ENCODE assay signal across 20 cellular contexts in genomic region chr11:16012125-16012751, GRCh38.
DNase-seq lines count a peak whose midpoint lies in the region; ATAC-seq and TF ChIP-seq lines count a peak whose summit lies in the region.
"Had no signal": no experiment of that assay in that cellular context is flagged by ENCODE, and none has a peak within 500 bp of the region (broad histone marks: within the 10 kb centered on the region; RNA-seq: fewer than 3 reads in every experiment).

No MANE protein-coding gene starts in this region.

- H3K4me3 ChIP-seq in SK-N-MC (no peak overlapping the region), testis (no peak overlapping the region)
- H3K4me3 ChIP-seq: colonic mucosa, lower lobe of right lung, suprapubic skin had no signal

- ATAC-seq in Right ventricle myocardium superior (ENCODE audit: poor library complexity) (peak; percentile 51), left lobe of liver (peak; percentile 79), natural killer cell (no peak), HG02938 (IDR thresholded peaks at IDR 0.05; ENCODE audit: unreplicated experiment) (no peak)
- ATAC-seq: activated CD8-positive, alpha-beta memory T cell treated with anti-CD3 and anti-CD28 coated beads, Interleukin-2, amount 10 ng/mL, durations not matched to agents 7 days and 5 days; activated T-helper 17 cell treated with anti-CD3 and anti-CD28 coated beads, Interleukin-2, amount 50 U/mL, for 72 hours; lower lobe of right lung had no signal

- peaks cover 6% of the 10 kb centered on the region for H3K4me1 ChIP-seq in testis
- H3K4me1 ChIP-seq: colonic mucosa, lower lobe of right lung, suprapubic skin had no signal

- TF ChIP-seq POLR2A in testis (IDR thresholded peaks at IDR 0.05) = no peak

- no peaks in the 10 kb centered on the region for H3K4me1 Mint-ChIP-seq in natural killer cell
- H3K4me1 Mint-ChIP-seq: activated CD8-positive, alpha-beta memory T cell treated with anti-CD3 and anti-CD28 coated beads, Interleukin-2, amount 10 ng/mL, durations not matched to agents 7 days and 5 days; activated naive CD8-positive, alpha-beta T cell treated with anti-CD3 and anti-CD28 coated beads, Interleukin-2, amount 10 ng/mL, durations not matched to agents 7 days and 5 days; activated T-helper 17 cell treated with anti-CD3 and anti-CD28 coated beads, Interleukin-2, amount 50 U/mL, for 72 hours had no signal

- WGBS in testis, 2 donors = 55 to 78% methylated on average over 5 to 6 of the region's 6 CpGs

- H3K27me3 Mint-ChIP-seq in natural killer cell (ENCODE audit: low read depth in 2 of 2) = no peaks in the 10 kb centered on the region
- H3K27me3 Mint-ChIP-seq: activated CD8-positive, alpha-beta memory T cell treated with anti-CD3 and anti-CD28 coated beads, Interleukin-2, amount 10 ng/mL, durations not matched to agents 7 days and 5 days; activated naive CD8-positive, alpha-beta T cell treated with anti-CD3 and anti-CD28 coated beads, Interleukin-2, amount 10 ng/mL, durations not matched to agents 7 days and 5 days; activated T-helper 17 cell treated with anti-CD3 and anti-CD28 coated beads, Interleukin-2, amount 50 U/mL, for 72 hours had no signal

- no peak for TF ChIP-seq CTCF in testis (IDR thresholded peaks at IDR 0.05)
- no peak for TF ChIP-seq CTCF in natural killer cell (IDR thresholded peaks at IDR 0.05)

- H3K9ac ChIP-seq in SK-N-MC (ENCODE audit: insufficient read length) = no peak overlapping the region

- H3K27me3 ChIP-seq in testis = no peaks in the 10 kb centered on the region
- H3K27me3 ChIP-seq: colonic mucosa, suprapubic skin had no signal

- H3K27ac ChIP-seq in SK-N-MC (peak overlapping the region; percentile 79), testis (peak overlapping the region in 1 of 2 donors; percentile 15)
- H3K27ac ChIP-seq: colonic mucosa, lower lobe of right lung, suprapubic skin had no signal

- peaks cover 0 to 2% of the 10 kb centered on the region in 2 donors for H3K9me3 Mint-ChIP-seq in natural killer cell
- H3K9me3 Mint-ChIP-seq: activated naive CD8-positive, alpha-beta T cell treated with anti-CD3 and anti-CD28 coated beads, Interleukin-2, amount 10 ng/mL, durations not matched to agents 7 days and 5 days had no signal

- intact Hi-C loops in Right ventricle myocardium superior (cut with DNase I) = no loop called here
- intact Hi-C loops in cardiac septum (cut with DNase I) = no loop called here
- intact Hi-C loops in testis (cut with DNase I; ENCODE audit: low total_unique reads) = no loop called here
- intact Hi-C loops in natural killer cell (cut with micrococcal nuclease) = no loop called here

- DNase-seq in Right ventricle myocardium superior (no peak), cardiac septum (ENCODE audit: low spot score) (no peak), SK-N-MC (ENCODE audit: low read depth, low spot score) (no peak), left lobe of liver (ENCODE audit: low spot score) (no peak), testis (peak; percentile 64), natural killer cell (no peak), iPS-NIHi11 (ENCODE audit: low spot score) (no peak)
- DNase-seq: activated CD4-positive, alpha-beta T cell treated with anti-CD3 and anti-CD28 coated beads for 4 hours; activated CD8-positive, alpha-beta memory T cell treated with anti-CD3 and anti-CD28 coated beads, Interleukin-2, amount 10 ng/mL, durations not matched to agents 7 days and 5 days; activated naive CD8-positive, alpha-beta T cell treated with anti-CD3 and anti-CD28 coated beads, Interleukin-2, amount 10 ng/mL, durations not matched to agents 7 days and 5 days; colonic mucosa; head of caudate nucleus; lower lobe of right lung; NCI-H1092; NCI-H2029 treated with DMSO at 0.1 percent for 48 hours; NCI-H345; occipital lobe had no signal

- H3K9me3 ChIP-seq in SK-N-MC (ENCODE audit: low read depth, low read length) (no peaks in the 10 kb centered on the region), testis (no peaks in the 10 kb centered on the region)
- H3K9me3 ChIP-seq: colonic mucosa, lower lobe of right lung, suprapubic skin had no signal

- peaks cover 81% of the 10 kb centered on the region for H3K36me3 ChIP-seq in SK-N-MC (ENCODE audit: insufficient read depth, low read length)
- H3K36me3 ChIP-seq in testis (ENCODE audit: low read depth, missing control alignments) = no peaks in the 10 kb centered on the region
- H3K36me3 ChIP-seq: colonic mucosa, lower lobe of right lung, suprapubic skin had no signal

- H3K36me3 Mint-ChIP-seq in natural killer cell = no peaks in the 10 kb centered on the region
- H3K36me3 Mint-ChIP-seq: activated CD8-positive, alpha-beta memory T cell treated with anti-CD3 and anti-CD28 coated beads, Interleukin-2, amount 10 ng/mL, durations not matched to agents 7 days and 5 days; activated naive CD8-positive, alpha-beta T cell treated with anti-CD3 and anti-CD28 coated beads, Interleukin-2, amount 10 ng/mL, durations not matched to agents 7 days and 5 days had no signal

- H3K27ac Mint-ChIP-seq in natural killer cell = no peak overlapping the region
- H3K27ac Mint-ChIP-seq: activated CD8-positive, alpha-beta memory T cell treated with anti-CD3 and anti-CD28 coated beads, Interleukin-2, amount 10 ng/mL, durations not matched to agents 7 days and 5 days; activated naive CD8-positive, alpha-beta T cell treated with anti-CD3 and anti-CD28 coated beads, Interleukin-2, amount 10 ng/mL, durations not matched to agents 7 days and 5 days; activated T-helper 17 cell treated with anti-CD3 and anti-CD28 coated beads, Interleukin-2, amount 50 U/mL, for 72 hours had no signal

- H3K4me3 Mint-ChIP-seq in natural killer cell = no peak overlapping the region
- H3K4me3 Mint-ChIP-seq: activated CD8-positive, alpha-beta memory T cell treated with anti-CD3 and anti-CD28 coated beads, Interleukin-2, amount 10 ng/mL, durations not matched to agents 7 days and 5 days; activated naive CD8-positive, alpha-beta T cell treated with anti-CD3 and anti-CD28 coated beads, Interleukin-2, amount 10 ng/mL, durations not matched to agents 7 days and 5 days; activated T-helper 17 cell treated with anti-CD3 and anti-CD28 coated beads, Interleukin-2, amount 50 U/mL, for 72 hours had no signal

Comparison
In these comparisons a context has a peak if more than half of its experiments do, and no peak if none do; other contexts are left out.
1. ATAC-seq: peak in Right ventricle myocardium superior (single experiment) and left lobe of liver (single experiment); none in natural killer cell (0 of 3) and HG02938 (single experiment).